Comparison of ENCODE assay signal across 8 cellular contexts in the genomic region with DNA sequence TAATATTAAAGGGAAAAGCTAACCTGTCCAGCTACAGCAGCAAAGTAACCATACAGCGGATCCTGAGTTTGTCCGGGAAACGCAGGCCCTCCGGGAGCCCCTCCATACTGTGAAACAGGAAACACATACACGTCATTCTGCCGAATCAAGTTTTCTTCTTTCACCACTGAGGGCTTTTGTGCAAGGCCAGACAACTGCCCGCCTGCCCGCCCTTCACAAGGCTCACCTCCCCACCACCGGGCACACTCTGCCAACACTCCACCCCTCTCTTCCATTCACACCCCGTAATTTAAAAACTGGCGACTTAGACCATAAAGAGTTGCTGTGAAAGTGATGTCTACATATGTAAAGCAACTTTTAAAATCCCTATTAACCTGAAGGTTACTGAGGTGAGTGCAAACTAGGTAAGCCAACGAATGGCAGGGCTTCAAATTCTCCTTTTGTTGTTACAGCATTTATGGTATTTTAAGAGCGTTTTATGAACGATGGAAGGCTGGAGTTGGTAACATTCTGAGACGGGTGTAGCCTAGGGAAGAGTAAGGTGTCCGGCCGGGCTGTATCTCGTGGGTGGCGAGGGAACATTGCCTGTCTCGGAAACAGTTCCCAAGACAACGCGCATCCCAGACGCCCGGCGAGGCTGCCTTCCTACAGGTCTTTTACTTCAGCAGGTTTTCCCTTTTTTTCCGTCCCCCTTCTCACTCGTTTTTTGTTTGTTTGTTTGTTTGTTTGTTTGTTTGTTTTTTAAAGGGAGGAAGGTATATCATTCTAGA. TPM values are rescaled to one million over a fixed set of nuclear protein-coding genes. Genes with fewer than 3 reads are reported as not detected.
A peak's percentile ranks its signal among the peaks of the same experiment; 100 is the strongest.
DNase-seq lines count a peak whose midpoint lies in the region; ATAC-seq and TF ChIP-seq lines count a peak whose summit lies in the region.

No MANE protein-coding gene starts in this region.

- H3K36me3 ChIP-seq in muscle layer of colon (ENCODE audit: insufficient read depth, low read length): peaks cover 23% of the 10 kb centered on the region
- H3K36me3 ChIP-seq in testis (ENCODE audit: low read depth, missing control alignments): no peaks in the 10 kb centered on the region

- TF ChIP-seq CTCF in testis (IDR thresholded peaks at IDR 0.05): no peak

- peak overlapping the region; percentile 21 for H3K27ac ChIP-seq in muscle layer of colon (ENCODE audit: low read depth, low read length)
- peak overlapping the region in 1 of 2 donors; percentile 34 for H3K27ac ChIP-seq in testis

- H3K27me3 ChIP-seq in muscle layer of colon (ENCODE audit: control insufficient read depth in 1 of 2, insufficient read depth in 2 of 2, low read length in 2 of 2) (no peaks in the 10 kb centered on the region), testis (no peaks in the 10 kb centered on the region)

- TF ChIP-seq POLR2A in erythroblast (IDR thresholded peaks at IDR 0.05; ENCODE audit: low read length): peak; percentile 63
- TF ChIP-seq POLR2A in testis (IDR thresholded peaks at IDR 0.05): no peak

- H3K9me3 ChIP-seq in muscle layer of colon (ENCODE audit: low read length) (no peaks in the 10 kb centered on the region), testis (no peaks in the 10 kb centered on the region)

- intact Hi-C loops in testis (cut with DNase I; ENCODE audit: low total_unique reads): no loop called here

- WGBS in testis, 2 donors: 1 to 2% methylated on average over 27 of the region's 27 CpGs

- DNase-seq in AG20443 (ENCODE audit: low spot score): peak; percentile 57
- peak; percentile 87 for DNase-seq in NCI-H69 (lab: John Stamatoyannopoulos, UW)
- DNase-seq in activated CD8-positive, alpha-beta memory T cell treated with anti-CD3 and anti-CD28 coated beads, Interleukin-2, amount 50 U/mL, for 4 hours: peak; percentile 18
- DNase-seq in erythroblast (lab: John Stamatoyannopoulos, UW): peak; percentile 75 to 79
- peak; percentile 75 for DNase-seq in testis

- peaks cover 13% of the 10 kb centered on the region for H3K4me1 ChIP-seq in muscle layer of colon (ENCODE audit: insufficient read depth, low read length)
- H3K4me1 ChIP-seq in testis: peaks cover 4% of the 10 kb centered on the region

- peak; percentile 27 for ATAC-seq in GM18868 (IDR thresholded peaks at IDR 0.05; ENCODE audit: unreplicated experiment)
- peak; percentile 28 for ATAC-seq in HG03066 (IDR thresholded peaks at IDR 0.05; ENCODE audit: low read depth, unreplicated experiment)

- peak overlapping the region; percentile 50 for H3K9ac ChIP-seq in muscle layer of colon (ENCODE audit: low read length)

- peak overlapping the region; percentile 80 to 92 for H3K4me3 ChIP-seq in muscle layer of colon (ENCODE audit: low read depth in 1 of 2, low read length in 2 of 2)
- peak overlapping the region; percentile 76 to 86 for H3K4me3 ChIP-seq in testis

RNA-seq across cellular contexts. Expression of a gene that starts 0.8 kb away (rescaled TPM):
- total RNA-seq in testis: 10 to 100 TPM; 53.1 to 67.8 TPM
- 96.1 TPM for polyA plus RNA-seq in testis (ENCODE audit: insufficient read depth, low read depth, low replicate concordance)

Comparison
In these comparisons a context has a peak if more than half of its experiments do, and no peak if none do; other contexts are left out.
1. DNase-seq: peak in every context shown above with its lines; median percentile 87 in NCI-H69; 77 in erythroblast; 75 in testis; 57 in AG20443; 18 in activated CD8-positive, alpha-beta memory T cell treated with anti-CD3 and anti-CD28 coated beads, Interleukin-2, amount 50 U/mL, for 4 hours.